20 cellular contexts compared by ENCODE assay signal in genomic region chr3:171055336-171056178, GRCh38. TPM values are rescaled to one million over a fixed set of nuclear protein-coding genes. Genes with fewer than 3 reads are reported as not detected.
DNase-seq lines count a peak whose midpoint lies in the region; ATAC-seq, FAIRE-seq and TF ChIP-seq lines count a peak whose summit lies in the region.
"Had no signal": no experiment of that assay in that cellular context is flagged by ENCODE, and none has a peak within 500 bp of the region (broad histone marks: within the 10 kb centered on the region; RNA-seq: fewer than 3 reads in every experiment).

No MANE protein-coding gene starts in this region.

- no peak for TF ChIP-seq CTCF in GM12878 (IDR thresholded peaks at IDR 0.05 in 2 of 3, conservative IDR thresholded peaks at IDR 0.05 in 1 of 3; ENCODE audit: control insufficient read depth in 2 of 3, extremely low read depth in 1 of 3, insufficient read depth in 1 of 3, low read depth in 3 of 3, low read length in 3 of 3)
- no peak for TF ChIP-seq CTCF in foreskin keratinocyte (conservative IDR thresholded peaks at IDR 0.05)

- H4K20me1 ChIP-seq in GM12878 (ENCODE audit: control insufficient read depth, insufficient read depth), result no peaks in the 10 kb centered on the region

- H3K9ac ChIP-seq in GM12878 (ENCODE audit: control insufficient read depth, insufficient read depth, low read length), result no peak overlapping the region

- TF ChIP-seq EP300 in GM12878 (IDR thresholded peaks at IDR 0.05; ENCODE audit: borderline replicate concordance in 1 of 2, control insufficient read depth in 1 of 2, low read depth in 2 of 2, low read length in 2 of 2), result no peak

- H3K9me3 ChIP-seq in GM12878 (replicated peaks; ENCODE audit: control insufficient read depth, insufficient read depth, low read length), result no peaks in the 10 kb centered on the region
- H3K9me3 ChIP-seq: BE2C had no signal

- no peak overlapping the region for H3K27ac ChIP-seq in GM12878 (ENCODE audit: control insufficient read depth, insufficient read depth)
- no peak overlapping the region for H3K27ac ChIP-seq in foreskin keratinocyte
- H3K27ac ChIP-seq: VCaP had no signal

- H3K4me3 ChIP-seq in GM12878, result no peak overlapping the region

- TF ChIP-seq RAD21 in GM12878 (IDR thresholded peaks at IDR 0.05; ENCODE audit: insufficient read depth, low read depth, low read length), result no peak

- POLR2A ChIA-PET in GM12878 (lab: Charles Lee), result no interaction called here

- in situ Hi-C loops in GM12878 (cut with MboI), result no loop called here

- H3K27me3 ChIP-seq in GM12878 (replicated peaks in 1 of 2; ENCODE audit: control insufficient read depth in 2 of 2, insufficient read depth in 2 of 2, low read length in 1 of 2) (no peaks in the 10 kb centered on the region), foreskin keratinocyte (no peaks in the 10 kb centered on the region)
- H3K27me3 ChIP-seq: BE2C had no signal

- ATAC-seq in GM12878 (peak; percentile 9; the same call in 1 of the 3 replicates), GM19023 (IDR thresholded peaks at IDR 0.05; ENCODE audit: unreplicated experiment) (no peak), foreskin keratinocyte (no peak)

- H3K4me2 ChIP-seq in GM12878 (ENCODE audit: control insufficient read depth, insufficient read depth), result no peak overlapping the region

- no peak for FAIRE-seq in GM12878 (lab: Jason Lieb, UNC)
- FAIRE-seq: frontal cortex, G401.6, urothelium cell line had no signal

- SMC1A ChIA-PET in GM12878 (lab: Charles Lee; ENCODE audit: uncharacterized antibody, unreplicated experiment), result interaction anchor here (1.3 to 3.0 kb wide), 2 partner anchors 12 to 511 kb away, joined by 4 to 12 read pairs; no protein-coding TSS in a partner anchor

- H3K79me2 ChIP-seq in GM12878 (ENCODE audit: control insufficient read depth, insufficient read depth, low read length), result no peaks in the 10 kb centered on the region

- no peak for TF ChIP-seq POLR2A in GM12878 (IDR thresholded peaks at IDR 0.05; ENCODE audit: low read depth, low read length)

- CTCF ChIA-PET in GM12878 (lab: Yijun Ruan, JAX), result interaction anchor here (1.4 to 3.5 kb wide), 2 partner anchors 94 to 510 kb away, joined by 3 to 14 read pairs; no protein-coding TSS in a partner anchor

- peak; percentile 12 for DNase-seq in AG20443 (ENCODE audit: low spot score)
- peak; percentile 18 for DNase-seq in NCI-H2029 (lab: John Stamatoyannopoulos, UW)
- no peak for DNase-seq in GM12878 (ENCODE audit: low read depth, low spot score)
- DNase-seq in kidney tubule cell (ENCODE audit: low spot score), result peak; percentile 89
- no peak for DNase-seq in retina
- no peak for DNase-seq in cerebellum (ENCODE audit: low spot score)
- no peak for DNase-seq in foreskin keratinocyte
- DNase-seq: BE2C; cortex of kidney; H7; islet precursor cell; NCI-H1105; Right ventricle myocardium superior; stimulated activated CD4-positive, alpha-beta T cell treated with anti-CD3 and anti-CD28 coated beads, Interleukin-2, amount 100 ng/mL, for 24 hours had no signal

- no TSS peak for BruUV-seq in GM12878 (replicated peaks; lab: Mats Ljungman, UMichigan)

- intact Hi-C loops in GM12878 (cut with micrococcal nuclease; ENCODE audit: unreplicated experiment), result no loop called here

- H3K36me3 ChIP-seq in GM12878 (ENCODE audit: control insufficient read depth in 2 of 2, insufficient read depth in 2 of 2, low read length in 1 of 2), result no peaks in the 10 kb centered on the region
- H3K36me3 ChIP-seq: BE2C had no signal

- RAD21 ChIA-PET in GM12878 (lab: Charles Lee; ENCODE audit: unreplicated experiment), result interaction anchor here (1.4 to 2.7 kb wide), 2 partner anchors 94 to 510 kb away, joined by 3 to 16 read pairs; no protein-coding TSS in a partner anchor

- H3K4me1 ChIP-seq in GM12878 (ENCODE audit: control insufficient read depth, insufficient read depth, low read length), result no peaks in the 10 kb centered on the region
- H3K4me1 ChIP-seq in foreskin keratinocyte, result no peaks in the 10 kb centered on the region
- H3K4me1 ChIP-seq: BE2C had no signal

- WGBS in GM12878 (ENCODE audit: insufficient coverage, insufficient replicate concordance, low lambda C conversion rate, missing lambda C conversion rate), result 72% methylated on average over 4 of the region's 4 CpGs

- no peak overlapping the region for H2AFZ ChIP-seq in GM12878 (ENCODE audit: control insufficient read depth, low read depth, low read length)

TF ChIP-seq in GM12878, 131 proteins besides CTCF, POLR2A, EP300 and RAD21:
- TF ChIP-seq PAX5 (IDR thresholded peaks at IDR 0.05; ENCODE audit: borderline replicate concordance, low read depth, low read length) (no peak), CREB1 (IDR thresholded peaks at IDR 0.05; ENCODE audit: low read depth) (no peak), MYB (IDR thresholded peaks at IDR 0.05; ENCODE audit: borderline replicate concordance, low read depth, low read length) (no peak), PML (IDR thresholded peaks at IDR 0.05; ENCODE audit: low read length) (peak; percentile 37; the same call in 1 of the 2 replicates), RUNX3 (IDR thresholded peaks at IDR 0.05; ENCODE audit: low read length) (no peak), CEBPB (IDR thresholded peaks at IDR 0.05; ENCODE audit: borderline replicate concordance in 1 of 2, low read depth in 2 of 2, low read length in 2 of 2) (no peak)
- TF ChIP-seq, protein P1, sequence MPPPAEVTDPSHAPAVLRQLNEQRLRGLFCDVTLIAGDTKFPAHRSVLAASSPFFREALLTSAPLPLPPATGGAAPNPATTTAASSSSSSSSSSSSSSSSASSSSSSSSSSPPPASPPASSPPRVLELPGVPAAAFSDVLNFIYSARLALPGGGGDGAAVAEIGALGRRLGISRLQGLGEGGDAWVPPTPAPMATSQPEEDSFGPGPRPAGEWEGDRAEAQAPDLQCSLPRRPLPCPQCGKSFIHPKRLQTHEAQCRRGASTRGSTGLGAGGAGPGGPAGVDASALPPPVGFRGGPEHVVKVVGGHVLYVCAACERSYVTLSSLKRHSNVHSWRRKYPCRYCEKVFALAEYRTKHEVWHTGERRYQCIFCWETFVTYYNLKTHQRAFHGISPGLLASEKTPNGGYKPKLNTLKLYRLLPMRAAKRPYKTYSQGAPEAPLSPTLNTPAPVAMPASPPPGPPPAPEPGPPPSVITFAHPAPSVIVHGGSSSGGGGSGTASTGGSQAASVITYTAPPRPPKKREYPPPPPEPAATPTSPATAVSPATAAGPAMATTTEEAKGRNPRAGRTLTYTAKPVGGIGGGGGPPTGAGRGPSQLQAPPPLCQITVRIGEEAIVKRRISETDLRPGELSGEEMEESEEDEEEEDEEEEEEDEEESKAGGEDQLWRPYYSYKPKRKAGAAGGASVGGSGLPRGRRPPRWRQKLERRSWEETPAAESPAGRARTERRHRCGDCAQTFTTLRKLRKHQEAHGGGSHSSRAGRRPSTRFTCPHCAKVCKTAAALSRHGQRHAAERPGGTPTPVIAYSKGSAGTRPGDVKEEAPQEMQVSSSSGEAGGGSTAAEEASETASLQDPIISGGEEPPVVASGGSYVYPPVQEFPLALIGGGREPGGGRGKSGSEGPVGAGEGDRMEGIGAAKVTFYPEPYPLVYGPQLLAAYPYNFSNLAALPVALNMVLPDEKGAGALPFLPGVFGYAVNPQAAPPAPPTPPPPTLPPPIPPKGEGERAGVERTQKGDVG (CRISPR knock-in tag; IDR thresholded peaks at IDR 0.05), result no peak
TF ChIP-seq in GM12878: peak in this region for 1.

RNA-seq across cellular contexts. Expression of gene SLC2A2, which starts 29.0 kb away (rescaled TPM):
- not detected in 2 replicates for total RNA-seq in GM12878 (2013; cell fraction: nucleolus; rRNA removed)
- total RNA-seq in GM12878 (2014; rRNA removed) (not detected in 2 replicates), GM12878 (2014; rRNA removed; fragmentation: Illumina TruSeq; extraction: Trizol) (0.04 TPM in 1 of 2 replicates, not detected in the other), GM12878 (2021) (0.10 and 0.19 TPM in 2 replicates), cerebellum (not detected), foreskin keratinocyte (not detected in 2 replicates)
- polyA plus RNA-seq in GM12878 (2011; ENCODE audit: low read depth), result not detected
- polyA plus RNA-seq in GM12878 (2011; rRNA removed) (not detected in 2 replicates), GM12878 (2014; fragmentation: Illumina TruSeq; extraction: Trizol) (0.04 and 0.11 TPM in 2 replicates), GM12878 (2014; fragmentation: Nextera tagmentation; extraction: Ambion mirVana) (not detected), GM12878 (2014; rRNA removed) (not detected in 2 replicates), GM12878 (2016; fragmentation: Nextera tagmentation; extraction: Ambion mirVana) (not detected), foreskin keratinocyte (not detected in 2 replicates)
- not detected in 2 replicates for polyA plus RNA-seq in GM12878 (2011; cell fraction: cytosol; rRNA removed)
- polyA plus RNA-seq in GM12878 (2011; cell fraction: nucleus; rRNA removed), result not detected in 2 replicates
- not detected in 2 replicates for polyA plus RNA-seq in GM12878 (2012)
- not detected in 2 replicates for polyA minus RNA-seq in GM12878 (2011; rRNA and poly(A)+ RNA removed)
- polyA minus RNA-seq in GM12878 (2011; cell fraction: cytosol; rRNA and poly(A)+ RNA removed), result not detected in 2 replicates
- not detected in 2 replicates for polyA minus RNA-seq in GM12878 (2011; cell fraction: nucleus; rRNA and poly(A)+ RNA removed)
- total RNA-seq: frontal cortex, H7, pulmonary artery endothelial cell, Right ventricle myocardium superior had no signal

Comparison
In these comparisons a context has a peak if more than half of its experiments do, and no peak if none do; other contexts are left out.
1. DNase-seq: peak in AG20443 (single experiment), NCI-H2029 (single experiment) and kidney tubule cell (single experiment); none in GM12878 (single experiment), retina (single experiment), cerebellum (single experiment) and foreskin keratinocyte (0 of 2).